In genomic region chr19:47445937-47446402, GRCh38 we compare ENCODE assay signal across 8 cellular contexts. TPM values are rescaled to one million over a fixed set of nuclear protein-coding genes. Genes with fewer than 3 reads are reported as not detected.
DNase-seq lines count a peak whose midpoint lies in the region; TF ChIP-seq lines count a peak whose summit lies in the region.

No MANE protein-coding gene starts in this region.

- H3K4me3 ChIP-seq in AG10803 (ENCODE audit: low read length) (no peak overlapping the region), mesenchymal stem cell (ENCODE audit: insufficient read depth in 1 of 2, low read depth in 1 of 2, low read length in 2 of 2) (no peak overlapping the region), suprapubic skin (peak overlapping the region; percentile 0), ascending aorta (peak overlapping the region in 1 of 2 donors; percentile 20)

- no peak overlapping the region for H4K8ac ChIP-seq in mesenchymal stem cell (ENCODE audit: low read length)

- 11% methylated on average over 22 of the region's 22 CpGs for WGBS in mesenchymal stem cell
- 3% methylated on average over 20 of the region's 22 CpGs for WGBS in suprapubic skin

- peaks cover 87 to 92% of the 10 kb centered on the region in 2 experiments for H3K27me3 ChIP-seq in mesenchymal stem cell (ENCODE audit: control insufficient read depth in 1 of 2, insufficient read depth in 1 of 2, low read length in 2 of 2)
- peaks cover 92% of the 10 kb centered on the region for H3K27me3 ChIP-seq in suprapubic skin
- H3K27me3 ChIP-seq in ascending aorta: peaks cover 46% of the 10 kb centered on the region

- H3K27ac ChIP-seq in mesenchymal stem cell (ENCODE audit: low read length, poor library complexity, severe bottlenecking) (no peak overlapping the region), suprapubic skin (no peak overlapping the region), ascending aorta (no peak overlapping the region)

- no peak overlapping the region for H3K18ac ChIP-seq in mesenchymal stem cell (ENCODE audit: low read depth in 1 of 2, low read length in 2 of 2)

- no peak overlapping the region for H2BK15ac ChIP-seq in mesenchymal stem cell (ENCODE audit: low read depth, poor library complexity, severe bottlenecking)

- no peak overlapping the region for H2AFZ ChIP-seq in mesenchymal stem cell (ENCODE audit: low read depth, low read length)

- no peak overlapping the region for H4K91ac ChIP-seq in mesenchymal stem cell (ENCODE audit: low read length)

- H3K4me2 ChIP-seq in mesenchymal stem cell (ENCODE audit: low read length, poor library complexity, severe bottlenecking): peak overlapping the region; percentile 8

- no peak for TF ChIP-seq POLR2A in suprapubic skin (IDR thresholded peaks at IDR 0.05)

- no peak overlapping the region for H3K14ac ChIP-seq in mesenchymal stem cell (ENCODE audit: low read length in 2 of 2)

- DNase-seq in AG10803 (ENCODE audit: low read depth) (peak; percentile 14), HUDEP-2 (lab: John Stamatoyannopoulos, UW; ENCODE audit: unreplicated experiment in 76 of 76) (peak in 73 of 76 experiments; percentile 37 to 93 (median 76)), T follicular helper cell (ENCODE audit: low read depth) (peak; percentile 58), amniotic epithelial cell (ENCODE audit: low read depth) (peak; percentile 51), mesenchymal stem cell (peak; percentile 44), suprapubic skin (ENCODE audit: low spot score in 2 of 2) (no peak), ascending aorta (ENCODE audit: low spot score in 2 of 2) (no peak), HuH-7.5 (ENCODE audit: low spot score) (no peak)

- no peak overlapping the region for H2BK5ac ChIP-seq in mesenchymal stem cell (ENCODE audit: low read depth, low read length, poor library complexity, severe bottlenecking)

- no peak overlapping the region for H2AK5ac ChIP-seq in mesenchymal stem cell (ENCODE audit: low read length, severe bottlenecking)

- no peak overlapping the region for H2BK12ac ChIP-seq in mesenchymal stem cell (ENCODE audit: low read length in 2 of 2)

- no peak overlapping the region for H2BK120ac ChIP-seq in mesenchymal stem cell (ENCODE audit: low read depth, low read length)

- no peak for TF ChIP-seq EP300 in suprapubic skin (IDR thresholded peaks at IDR 0.05)

- H3K9me3 ChIP-seq in mesenchymal stem cell (ENCODE audit: control insufficient read depth, low read length) (no peaks in the 10 kb centered on the region), suprapubic skin (no peaks in the 10 kb centered on the region), ascending aorta (no peaks in the 10 kb centered on the region)

- H3K79me1 ChIP-seq in mesenchymal stem cell (replicated peaks; ENCODE audit: low read length, poor library complexity, severe bottlenecking): no peaks in the 10 kb centered on the region

- H3K23ac ChIP-seq in mesenchymal stem cell (ENCODE audit: low read length in 2 of 2): no peak overlapping the region

- H3K36me3 ChIP-seq in mesenchymal stem cell (ENCODE audit: control insufficient read depth in 1 of 2, insufficient read depth in 2 of 2, low read depth in 1 of 2, low read length in 2 of 2) (no peaks in the 10 kb centered on the region), suprapubic skin (no peaks in the 10 kb centered on the region), ascending aorta (no peaks in the 10 kb centered on the region)

- intact Hi-C loops in ascending aorta (cut with DNase I): no loop called here

- H3K4me1 ChIP-seq in mesenchymal stem cell (ENCODE audit: control insufficient read depth, insufficient read depth, low read depth, low read length) (peaks cover 20% of the 10 kb centered on the region), suprapubic skin (peaks cover 26% of the 10 kb centered on the region), ascending aorta (peaks cover 0 to 3% of the 10 kb centered on the region in 2 donors)

- H3K4ac ChIP-seq in mesenchymal stem cell (ENCODE audit: low read depth in 1 of 2, low read length in 2 of 2): no peak overlapping the region

- TF ChIP-seq CTCF in AG10803 (conservative IDR thresholded peaks at IDR 0.05; ENCODE audit: low read length) (no peak), suprapubic skin (IDR thresholded peaks at IDR 0.05) (no peak), ascending aorta (IDR thresholded peaks at IDR 0.05) (no peak)

- no peak overlapping the region for H3K9ac ChIP-seq in mesenchymal stem cell (ENCODE audit: low read length)

RNA-seq across cellular contexts. Expression of gene SLC8A2, which starts 25.7 kb away (rescaled TPM):
- polyA plus RNA-seq in mesenchymal stem cell (2013, experiment 1 of 2): 0.06 TPM
- 0.07 TPM for polyA plus RNA-seq in mesenchymal stem cell (2013, experiment 2 of 2)
- total RNA-seq in suprapubic skin (1 to 10 TPM in 1 of 4 donors, under 1 TPM in 2, not detected in 1; 0.26 to 1.2 (median 0.38) TPM), ascending aorta (not detected)

RNA-seq across cellular contexts. Expression of gene MEIS3, which starts 26.6 kb away (rescaled TPM):
- polyA plus RNA-seq in mesenchymal stem cell (2013, experiment 1 of 2): 44.6 TPM
- 40.4 TPM for polyA plus RNA-seq in mesenchymal stem cell (2013, experiment 2 of 2)
- total RNA-seq in suprapubic skin (1 to 10 TPM; 1.6 to 5.5 (median 3.1) TPM), ascending aorta (28.6 TPM)

RNA-seq across cellular contexts. Expression of gene KPTN, which starts 38.0 kb away (rescaled TPM):
- 8.5 TPM for polyA plus RNA-seq in mesenchymal stem cell (2013, experiment 1 of 2)
- polyA plus RNA-seq in mesenchymal stem cell (2013, experiment 2 of 2): 8.6 TPM
- total RNA-seq in suprapubic skin (10 to 100 TPM in 1 of 4 donors, 1 to 10 TPM in 3; 4.3 to 16.3 (median 5.9) TPM), ascending aorta (26.0 TPM)

Comparison
In these comparisons a context has a peak if more than half of its experiments do, and no peak if none do; other contexts are left out.
1. DNase-seq: peak in AG10803 (single experiment), HUDEP-2 (73 of 76), T follicular helper cell (single experiment), amniotic epithelial cell (single experiment) and mesenchymal stem cell (single experiment); none in suprapubic skin (0 of 2), ascending aorta (0 of 2) and HuH-7.5 (single experiment).